8 cellular contexts compared by ENCODE assay signal in the genomic region with DNA sequence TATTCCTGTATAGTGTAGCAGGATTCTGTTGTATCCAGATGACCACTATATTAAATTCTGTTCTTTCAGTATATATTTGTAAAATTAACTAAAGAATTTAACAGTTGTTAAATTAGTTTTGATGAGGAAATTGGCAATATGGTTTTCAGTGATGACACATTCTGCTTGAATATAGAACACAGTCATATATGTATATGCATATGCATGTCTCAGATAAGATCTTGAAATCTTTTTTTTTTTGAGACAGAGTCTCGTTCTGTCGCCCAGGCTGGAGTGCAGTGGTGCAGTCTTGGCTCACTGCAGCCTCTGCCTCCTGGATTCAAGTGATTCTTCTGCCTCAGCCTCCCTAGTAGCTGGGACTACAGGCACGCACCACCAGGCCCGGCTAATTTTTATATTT. TPM values are rescaled to one million over a fixed set of nuclear protein-coding genes. Genes with fewer than 3 reads are reported as not detected.
DNase-seq lines count a peak whose midpoint lies in the region; ATAC-seq and TF ChIP-seq lines count a peak whose summit lies in the region.
"Not testable (repeated sequence)": the region's sequence is repeated elsewhere in the genome, so short reads cannot be mapped to it uniquely, and the experiment has no call there.

No MANE protein-coding gene starts in this region.

- H3K36me3 ChIP-seq in CD4-positive, CD25-positive, alpha-beta regulatory T cell (ENCODE audit: control insufficient read depth, insufficient read depth, low read length); ectodermal cell (ENCODE audit: control insufficient read depth, insufficient read depth, low read length); hepatocyte (replicated peaks; ENCODE audit: insufficient read depth, low read depth): not testable (repeated sequence)
- H3K36me3 ChIP-seq in HUES48 (ENCODE audit: control insufficient read depth, insufficient read depth, low read length) = peaks cover 31% of the 10 kb centered on the region
- H3K36me3 ChIP-seq in SK-N-MC (ENCODE audit: insufficient read depth, low read length) = peaks cover 39% of the 10 kb centered on the region

- peak overlapping the region; percentile 66 to 100 (median 96) for H3K4me3 Mint-ChIP-seq in CD4-positive, CD25-positive, alpha-beta regulatory T cell
- peak overlapping the region; percentile 34 for H3K4me3 Mint-ChIP-seq in activated T-helper 1 cell treated with anti-CD3 and anti-CD28 coated beads, Interleukin-12 subunit alpha, Interleukin-12 subunit beta, Interleukin-2, Interleukin-4 antibody, amounts not matched to agents 30 ng/mL and 10 ng/mL and 1 ng/mL, durations not matched to agents 14 hours and 24 hours and 36 hours
- peak overlapping the region; percentile 98 to 100 (median 99) for H3K4me3 Mint-ChIP-seq in nephron
- H3K4me3 Mint-ChIP-seq in stimulated activated naive CD8-positive, alpha-beta T cell treated with anti-CD3 and anti-CD28 coated beads, Interleukin-15, Interleukin-2, amounts not matched to agents 100 ng/mL and 50 ng/mL, for 24 hours = peak overlapping the region; percentile 99

- 91 to 93% methylated on average over 4 of the region's 4 CpGs for WGBS in ectodermal cell, 2 experiments
- 91% methylated on average over 4 of the region's 4 CpGs for WGBS in hepatocyte (ENCODE audit: low lambda C conversion rate, missing lambda C conversion rate)

- intact Hi-C loops in activated T-helper 1 cell treated with anti-CD3 and anti-CD28 coated beads, Interleukin-12 subunit alpha, Interleukin-12 subunit beta, Interleukin-2, Interleukin-4 antibody, amounts not matched to agents 30 ng/mL and 10 ng/mL and 1 ng/mL, durations not matched to agents 14 hours and 24 hours and 36 hours (cut with micrococcal nuclease) = loop anchor here (5.0 kb wide), 2 partner anchors 280 to 1315 kb away; partner anchors contain the start of gene PKN2

- H2AFZ ChIP-seq in hepatocyte = not testable (repeated sequence)

- not testable (repeated sequence) for ATAC-seq in CD4-positive, CD25-positive, alpha-beta regulatory T cell (ENCODE audit: low read depth in 2 of 2)

- not testable (repeated sequence) for H3K9ac ChIP-seq in HUES48 (ENCODE audit: low read depth, low read length)
- H3K9ac ChIP-seq in SK-N-MC (ENCODE audit: insufficient read length) = peak overlapping the region; percentile 98

- peaks cover 34 to 65% (median 46%) of the 10 kb centered on the region in 4 donors for H3K4me1 Mint-ChIP-seq in CD4-positive, CD25-positive, alpha-beta regulatory T cell
- peaks cover 36% of the 10 kb centered on the region for H3K4me1 Mint-ChIP-seq in activated T-helper 1 cell treated with anti-CD3 and anti-CD28 coated beads, Interleukin-12 subunit alpha, Interleukin-12 subunit beta, Interleukin-2, Interleukin-4 antibody, amounts not matched to agents 30 ng/mL and 10 ng/mL and 1 ng/mL, durations not matched to agents 14 hours and 24 hours and 36 hours (ENCODE audit: low read depth)
- H3K4me1 Mint-ChIP-seq in nephron = peaks cover 34% of the 10 kb centered on the region
- H3K4me1 Mint-ChIP-seq in stimulated activated naive CD8-positive, alpha-beta T cell treated with anti-CD3 and anti-CD28 coated beads, Interleukin-15, Interleukin-2, amounts not matched to agents 100 ng/mL and 50 ng/mL, for 24 hours (ENCODE audit: low read depth) = peaks cover 65% of the 10 kb centered on the region

- not testable (repeated sequence) for H3K36me3 Mint-ChIP-seq in CD4-positive, CD25-positive, alpha-beta regulatory T cell
- H3K36me3 Mint-ChIP-seq in activated T-helper 1 cell treated with anti-CD3 and anti-CD28 coated beads, Interleukin-12 subunit alpha, Interleukin-12 subunit beta, Interleukin-2, Interleukin-4 antibody, amounts not matched to agents 30 ng/mL and 10 ng/mL and 1 ng/mL, durations not matched to agents 14 hours and 24 hours and 36 hours (ENCODE audit: low read depth) = peaks cover 21% of the 10 kb centered on the region
- H3K36me3 Mint-ChIP-seq in nephron (ENCODE audit: low read depth) = peaks cover 42% of the 10 kb centered on the region
- H3K36me3 Mint-ChIP-seq in stimulated activated naive CD8-positive, alpha-beta T cell treated with anti-CD3 and anti-CD28 coated beads, Interleukin-15, Interleukin-2, amounts not matched to agents 100 ng/mL and 50 ng/mL, for 24 hours (ENCODE audit: low read depth) = peaks cover 43% of the 10 kb centered on the region

- peak overlapping the region; percentile 92 for H3K4me3 ChIP-seq in CD4-positive, CD25-positive, alpha-beta regulatory T cell (ENCODE audit: low read depth, low read length)
- H3K4me3 ChIP-seq in HUES48 (ENCODE audit: low read depth, low read length) = peak overlapping the region; percentile 86
- peak overlapping the region; percentile 94 for H3K4me3 ChIP-seq in SK-N-MC
- peak overlapping the region; percentile 95 for H3K4me3 ChIP-seq in ectodermal cell (ENCODE audit: insufficient read depth, low read depth, low read length)
- peak overlapping the region; percentile 98 for H3K4me3 ChIP-seq in hepatocyte

- peaks cover 64% of the 10 kb centered on the region for H4K20me1 ChIP-seq in hepatocyte (ENCODE audit: insufficient read depth, poor library complexity, severe bottlenecking)

- H3K27me3 ChIP-seq in CD4-positive, CD25-positive, alpha-beta regulatory T cell (ENCODE audit: control insufficient read depth, insufficient read depth, low read length); HUES48 (ENCODE audit: control insufficient read depth, insufficient read depth, low read length); ectodermal cell (ENCODE audit: control insufficient read depth, insufficient read depth, low read length, poor library complexity, severe bottlenecking); hepatocyte: not testable (repeated sequence)

- TF ChIP-seq CTCF in hepatocyte (IDR thresholded peaks at IDR 0.05; ENCODE audit: poor library complexity); nephron (IDR thresholded peaks at IDR 0.05; ENCODE audit: unreplicated experiment in 3 of 3): not testable (repeated sequence)

- not testable (repeated sequence) for H3K27ac ChIP-seq in CD4-positive, CD25-positive, alpha-beta regulatory T cell (ENCODE audit: insufficient read depth, low read length, poor library complexity, severe bottlenecking); HUES48 (ENCODE audit: low read depth, low read length); SK-N-MC; ectodermal cell (ENCODE audit: insufficient read depth, low read depth, low read length, poor library complexity, severe bottlenecking); hepatocyte

- peaks cover 26% of the 10 kb centered on the region for H3K4me1 ChIP-seq in CD4-positive, CD25-positive, alpha-beta regulatory T cell (ENCODE audit: control insufficient read depth, insufficient read depth, low read length, poor library complexity, severe bottlenecking)
- H3K4me1 ChIP-seq in HUES48 (ENCODE audit: control insufficient read depth, insufficient read depth, low read length) (peaks cover 24% of the 10 kb centered on the region), hepatocyte (ENCODE audit: insufficient read depth) (peaks cover 33% of the 10 kb centered on the region)
- not testable (repeated sequence) for H3K4me1 ChIP-seq in ectodermal cell (ENCODE audit: control insufficient read depth, insufficient read depth, low read length)

- H3K79me2 ChIP-seq in hepatocyte = peaks cover 70% of the 10 kb centered on the region

- not testable (repeated sequence) for H3K9me3 ChIP-seq in CD4-positive, CD25-positive, alpha-beta regulatory T cell (ENCODE audit: control insufficient read depth in 2 of 2, low read length in 2 of 2); HUES48 (ENCODE audit: control insufficient read depth, insufficient read depth, low read length); SK-N-MC (ENCODE audit: low read depth, low read length); ectodermal cell (ENCODE audit: control insufficient read depth, low read length); hepatocyte (ENCODE audit: low read depth)

- not testable (repeated sequence) for H3K27me3 Mint-ChIP-seq in CD4-positive, CD25-positive, alpha-beta regulatory T cell; activated T-helper 1 cell treated with anti-CD3 and anti-CD28 coated beads, Interleukin-12 subunit alpha, Interleukin-12 subunit beta, Interleukin-2, Interleukin-4 antibody, amounts not matched to agents 30 ng/mL and 10 ng/mL and 1 ng/mL, durations not matched to agents 14 hours and 24 hours and 36 hours (ENCODE audit: insufficient read depth); nephron (ENCODE audit: low read depth); stimulated activated naive CD8-positive, alpha-beta T cell treated with anti-CD3 and anti-CD28 coated beads, Interleukin-15, Interleukin-2, amounts not matched to agents 100 ng/mL and 50 ng/mL, for 24 hours

- DNase-seq in CD4-positive, CD25-positive, alpha-beta regulatory T cell = peak in 1 of 3 donors; percentile 21
- DNase-seq in SK-N-MC (ENCODE audit: low read depth, low spot score); activated T-helper 1 cell treated with anti-CD3 and anti-CD28 coated beads, Interleukin-12 subunit alpha, Interleukin-12 subunit beta, Interleukin-2, Interleukin-4 antibody, amounts not matched to agents 30 ng/mL and 10 ng/mL and 1 ng/mL, durations not matched to agents 14 hours and 24 hours and 36 hours (ENCODE audit: low spot score); hepatocyte (ENCODE audit: low spot score): not testable (repeated sequence)

- H3K4me2 ChIP-seq in hepatocyte = peak overlapping the region; percentile 82

- not testable (repeated sequence) for H3K9me3 Mint-ChIP-seq in CD4-positive, CD25-positive, alpha-beta regulatory T cell; activated T-helper 1 cell treated with anti-CD3 and anti-CD28 coated beads, Interleukin-12 subunit alpha, Interleukin-12 subunit beta, Interleukin-2, Interleukin-4 antibody, amounts not matched to agents 30 ng/mL and 10 ng/mL and 1 ng/mL, durations not matched to agents 14 hours and 24 hours and 36 hours; nephron; stimulated activated naive CD8-positive, alpha-beta T cell treated with anti-CD3 and anti-CD28 coated beads, Interleukin-15, Interleukin-2, amounts not matched to agents 100 ng/mL and 50 ng/mL, for 24 hours

- H3K9me2 ChIP-seq in hepatocyte (replicated peaks; ENCODE audit: insufficient read depth) = not testable (repeated sequence)

- H3K27ac Mint-ChIP-seq in CD4-positive, CD25-positive, alpha-beta regulatory T cell = peak overlapping the region in 1 of 3 donors; percentile 32
- not testable (repeated sequence) for H3K27ac Mint-ChIP-seq in activated T-helper 1 cell treated with anti-CD3 and anti-CD28 coated beads, Interleukin-12 subunit alpha, Interleukin-12 subunit beta, Interleukin-2, Interleukin-4 antibody, amounts not matched to agents 30 ng/mL and 10 ng/mL and 1 ng/mL, durations not matched to agents 14 hours and 24 hours and 36 hours; stimulated activated naive CD8-positive, alpha-beta T cell treated with anti-CD3 and anti-CD28 coated beads, Interleukin-15, Interleukin-2, amounts not matched to agents 100 ng/mL and 50 ng/mL, for 24 hours
- peak overlapping the region in 2 of 3 experiments; percentile 70 to 80 for H3K27ac Mint-ChIP-seq in nephron

RNA-seq across cellular contexts. Expression of gene ZNF326, which starts 2.2 kb away (rescaled TPM):
- 45.7 TPM for total RNA-seq in CD4-positive, CD25-positive, alpha-beta regulatory T cell
- polyA plus RNA-seq in CD4-positive, CD25-positive, alpha-beta regulatory T cell = 1 to 10 TPM; 3.8 to 5.1 (median 4.7) TPM
- 37.3 and 39.1 TPM in 2 replicates for total RNA-seq in activated T-helper 1 cell treated with anti-CD3 and anti-CD28 coated beads, Interleukin-12 subunit alpha, Interleukin-12 subunit beta, Interleukin-2, Interleukin-4 antibody, amounts not matched to agents 30 ng/mL and 10 ng/mL and 1 ng/mL, durations not matched to agents 14 hours and 24 hours and 36 hours
- polyA plus RNA-seq in ectodermal cell (2013, experiment 1 of 4) = 63.4 TPM
- 58.3 TPM for polyA plus RNA-seq in ectodermal cell (2013, experiment 2 of 4)
- polyA plus RNA-seq in ectodermal cell (2013, experiment 3 of 4) = 38.7 TPM
- polyA plus RNA-seq in ectodermal cell (2013, experiment 4 of 4) = 45.1 TPM
- 24.1 and 25.7 TPM in 2 replicates for total RNA-seq in hepatocyte
- 16.1 and 18.3 TPM in 2 replicates for polyA plus RNA-seq in hepatocyte

Comparison
In these comparisons a context has a peak if more than half of its experiments do, and no peak if none do; other contexts are left out.
1. H3K4me3 Mint-ChIP-seq: peak in every context shown above with its lines; median percentile 99 in nephron; 99 in stimulated activated naive CD8-positive, alpha-beta T cell treated with anti-CD3 and anti-CD28 coated beads, Interleukin-15, Interleukin-2, amounts not matched to agents 100 ng/mL and 50 ng/mL, for 24 hours; 96 in CD4-positive, CD25-positive, alpha-beta regulatory T cell; 34 in activated T-helper 1 cell treated with anti-CD3 and anti-CD28 coated beads, Interleukin-12 subunit alpha, Interleukin-12 subunit beta, Interleukin-2, Interleukin-4 antibody, amounts not matched to agents 30 ng/mL and 10 ng/mL and 1 ng/mL, durations not matched to agents 14 hours and 24 hours and 36 hours.